ENCODE assay signal across 8 cellular contexts in the genomic region with DNA sequence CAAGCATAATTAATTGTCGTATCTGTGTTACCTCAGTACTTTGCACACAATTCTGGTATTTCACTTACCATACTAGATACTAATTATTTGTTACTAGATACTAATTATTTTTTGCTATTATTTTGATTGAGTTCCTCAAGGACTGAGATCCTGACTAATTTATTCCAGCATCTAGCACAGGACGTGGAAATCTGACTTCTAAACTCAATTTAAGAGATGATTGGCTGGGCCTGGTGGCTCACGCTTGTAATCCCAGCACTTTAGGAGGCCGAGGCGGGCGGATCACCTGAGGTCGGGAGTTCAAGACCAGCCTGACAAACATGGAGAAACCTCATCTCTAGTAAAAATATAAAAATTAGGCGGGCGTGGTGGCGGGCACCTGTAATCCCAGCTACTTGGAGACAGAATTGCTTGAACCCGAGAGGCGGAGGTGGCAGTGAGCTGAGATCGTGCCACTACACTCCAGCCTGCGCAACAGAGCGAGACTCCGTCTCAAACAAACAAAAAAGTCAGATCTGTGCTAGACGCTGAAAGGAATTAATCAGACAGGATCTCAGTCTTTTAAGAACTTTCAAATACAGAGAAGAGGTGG. TPM values are rescaled to one million over a fixed set of nuclear protein-coding genes. Genes with fewer than 3 reads are reported as not detected.
A peak's percentile ranks its signal among the peaks of the same experiment; 100 is the strongest.
DNase-seq lines count a peak whose midpoint lies in the region; ATAC-seq and TF ChIP-seq lines count a peak whose summit lies in the region.

No MANE protein-coding gene starts in this region.

- no peak overlapping the region for H2BK12ac ChIP-seq in mesenchymal stem cell (ENCODE audit: low read length in 2 of 2)

- no peak overlapping the region for H3K23ac ChIP-seq in mesenchymal stem cell (ENCODE audit: low read length in 2 of 2)

- H4K91ac ChIP-seq in mesenchymal stem cell (ENCODE audit: low read length), result no peak overlapping the region

- peak overlapping the region; percentile 21 for H2BK120ac ChIP-seq in mesenchymal stem cell (ENCODE audit: low read depth, low read length)

- peak overlapping the region in 1 of 2 experiments; percentile 8 for H3K18ac ChIP-seq in mesenchymal stem cell (ENCODE audit: low read depth in 1 of 2, low read length in 2 of 2)

- H3K9ac ChIP-seq in mesenchymal stem cell (ENCODE audit: low read length), result peak overlapping the region; percentile 95

- no peak overlapping the region for H2BK5ac ChIP-seq in mesenchymal stem cell (ENCODE audit: low read depth, low read length, poor library complexity, severe bottlenecking)

- H3K9me3 ChIP-seq in heart right ventricle, result no peaks in the 10 kb centered on the region
- H3K9me3 ChIP-seq in mesenchymal stem cell (ENCODE audit: control insufficient read depth, low read length), result no peaks in the 10 kb centered on the region
- H3K9me3 ChIP-seq in uterus, result no peaks in the 10 kb centered on the region

- H4K8ac ChIP-seq in mesenchymal stem cell (ENCODE audit: low read length), result peak overlapping the region; percentile 98

- no peak overlapping the region for H2BK15ac ChIP-seq in mesenchymal stem cell (ENCODE audit: low read depth, poor library complexity, severe bottlenecking)

- H3K27me3 ChIP-seq in heart right ventricle (no peaks in the 10 kb centered on the region), mesenchymal stem cell (ENCODE audit: control insufficient read depth in 1 of 2, insufficient read depth in 1 of 2, low read length in 2 of 2) (no peaks in the 10 kb centered on the region), uterus (no peaks in the 10 kb centered on the region)

- H3K4me3 ChIP-seq in heart right ventricle (peak overlapping the region in 9 of 10 donors; percentile 61 to 80 (median 71)), astrocyte of the spinal cord (ENCODE audit: low read depth, low read length) (peak overlapping the region; percentile 81), mesenchymal stem cell (ENCODE audit: insufficient read depth in 1 of 2, low read depth in 1 of 2, low read length in 2 of 2) (peak overlapping the region in 1 of 2 experiments; percentile 93), uterus (peak overlapping the region; percentile 73 to 95)

- H3K4me1 ChIP-seq in heart right ventricle, result peaks cover 0 to 20% (median 15%) of the 10 kb centered on the region in 9 donors
- H3K4me1 ChIP-seq in mesenchymal stem cell (ENCODE audit: control insufficient read depth, insufficient read depth, low read depth, low read length), result peaks cover 7% of the 10 kb centered on the region
- no peaks in the 10 kb centered on the region for H3K4me1 ChIP-seq in uterus

- H3K79me1 ChIP-seq in mesenchymal stem cell (replicated peaks; ENCODE audit: low read length, poor library complexity, severe bottlenecking), result peaks cover 3% of the 10 kb centered on the region

- no peak overlapping the region for H2AFZ ChIP-seq in mesenchymal stem cell (ENCODE audit: low read depth, low read length)

- ATAC-seq in heart right ventricle, result no peak

- peak overlapping the region; percentile 61 for H3K4me2 ChIP-seq in mesenchymal stem cell (ENCODE audit: low read length, poor library complexity, severe bottlenecking)

- H2AK5ac ChIP-seq in mesenchymal stem cell (ENCODE audit: low read length, severe bottlenecking), result no peak overlapping the region

- 57 to 60% methylated on average over 17 of the region's 17 CpGs for WGBS in heart right ventricle, 2 donors
- WGBS in mesenchymal stem cell, result 90% methylated on average over 16 of the region's 17 CpGs

- no peak for TF ChIP-seq CTCF in heart right ventricle (IDR thresholded peaks at IDR 0.05)
- no peak for TF ChIP-seq CTCF in astrocyte of the spinal cord (IDR thresholded peaks at IDR 0.05; ENCODE audit: low read depth, low read length)
- no peak for TF ChIP-seq CTCF in uterus (IDR thresholded peaks at IDR 0.05)

- peak overlapping the region; percentile 9 to 35 for H3K4ac ChIP-seq in mesenchymal stem cell (ENCODE audit: low read depth in 1 of 2, low read length in 2 of 2)

- no peak overlapping the region for H3K14ac ChIP-seq in mesenchymal stem cell (ENCODE audit: low read length in 2 of 2)

- intact Hi-C loops in heart right ventricle (cut with DNase I) (loop anchor here in 4 of 10 donors (5.0 to 10.0 kb wide), 2 partner anchors 88 to 90 kb away; partner anchors contain the start of genes COA4 (in 4 of the 4) and PAAF1 (in 4 of the 4)), cardiac septum (cut with DNase I) (loop anchor here (2.0 kb wide), 1 partner anchor 92 kb away; no protein-coding TSS in a partner anchor), uterus (cut with DNase I; ENCODE audit: low total_unique reads) (no loop called here)

- in situ Hi-C loops in astrocyte of the spinal cord (cut with HindIII; ENCODE audit: low sequenced_read_pairs), result no loop called here

- DNase-seq in heart right ventricle (no peak), cardiac septum (ENCODE audit: low spot score) (no peak), astrocyte of the spinal cord (ENCODE audit: low read depth, low spot score) (no peak), mesenchymal stem cell (no peak), uterus (no peak), NCI-H1436 treated with DMSO at 0.1 percent for 48 hours (lab: John Stamatoyannopoulos, UW) (no peak), ecto neural progenitor cell (ENCODE audit: low spot score) (no peak), mesenteric fat pad (ENCODE audit: low spot score) (no peak)

- H3K36me3 ChIP-seq in heart right ventricle (peaks cover 0 to 12% (median 0%) of the 10 kb centered on the region in 9 donors), mesenchymal stem cell (ENCODE audit: control insufficient read depth in 1 of 2, insufficient read depth in 2 of 2, low read depth in 1 of 2, low read length in 2 of 2) (no peaks in the 10 kb centered on the region), uterus (no peaks in the 10 kb centered on the region)

- H3K27ac ChIP-seq in heart right ventricle, result peak overlapping the region; percentile 78 to 97 (median 90)
- peak overlapping the region; percentile 96 for H3K27ac ChIP-seq in mesenchymal stem cell (ENCODE audit: low read length, poor library complexity, severe bottlenecking)
- H3K27ac ChIP-seq in uterus, result peak overlapping the region; percentile 85 to 92

- TF ChIP-seq POLR2A in uterus (IDR thresholded peaks at IDR 0.05), result no peak

RNA-seq across cellular contexts. Expression of gene MRPL48, which starts 0.5 kb away (rescaled TPM):
- total RNA-seq in heart right ventricle (10 to 100 TPM; 25.1 to 44.4 (median 32.6) TPM), cardiac septum (30.8 TPM), uterus (10 to 100 TPM in 2 of 4 donors, 1 to 10 TPM in 2; 5.6 to 29.6 (median 11.9) TPM), mesenteric fat pad (16.8 TPM)
- polyA plus RNA-seq in heart right ventricle, result 10 to 100 TPM; 32.8 to 39.7 TPM
- 42.8 TPM for polyA plus RNA-seq in mesenchymal stem cell (2013, experiment 1 of 2)
- polyA plus RNA-seq in mesenchymal stem cell (2013, experiment 2 of 2), result 43.4 TPM

RNA-seq across cellular contexts. Expression of gene RAB6A, which starts 26.3 kb away (rescaled TPM):
- total RNA-seq in heart right ventricle (100 to 1,000 TPM in 8 of 10 donors, 10 to 100 TPM in 2; 96.5 to 137 (median 120) TPM), cardiac septum (135 TPM), uterus (100 to 1,000 TPM in 3 of 4 donors, 10 to 100 TPM in 1; 75.9 to 129 (median 119) TPM), mesenteric fat pad (122 TPM)
- 10 to 100 TPM; 39.1 to 67.8 TPM for polyA plus RNA-seq in heart right ventricle
- polyA plus RNA-seq in mesenchymal stem cell (2013, experiment 1 of 2), result 121 TPM
- 123 TPM for polyA plus RNA-seq in mesenchymal stem cell (2013, experiment 2 of 2)
